28 cellular contexts compared by ENCODE assay signal in the genomic region with DNA sequence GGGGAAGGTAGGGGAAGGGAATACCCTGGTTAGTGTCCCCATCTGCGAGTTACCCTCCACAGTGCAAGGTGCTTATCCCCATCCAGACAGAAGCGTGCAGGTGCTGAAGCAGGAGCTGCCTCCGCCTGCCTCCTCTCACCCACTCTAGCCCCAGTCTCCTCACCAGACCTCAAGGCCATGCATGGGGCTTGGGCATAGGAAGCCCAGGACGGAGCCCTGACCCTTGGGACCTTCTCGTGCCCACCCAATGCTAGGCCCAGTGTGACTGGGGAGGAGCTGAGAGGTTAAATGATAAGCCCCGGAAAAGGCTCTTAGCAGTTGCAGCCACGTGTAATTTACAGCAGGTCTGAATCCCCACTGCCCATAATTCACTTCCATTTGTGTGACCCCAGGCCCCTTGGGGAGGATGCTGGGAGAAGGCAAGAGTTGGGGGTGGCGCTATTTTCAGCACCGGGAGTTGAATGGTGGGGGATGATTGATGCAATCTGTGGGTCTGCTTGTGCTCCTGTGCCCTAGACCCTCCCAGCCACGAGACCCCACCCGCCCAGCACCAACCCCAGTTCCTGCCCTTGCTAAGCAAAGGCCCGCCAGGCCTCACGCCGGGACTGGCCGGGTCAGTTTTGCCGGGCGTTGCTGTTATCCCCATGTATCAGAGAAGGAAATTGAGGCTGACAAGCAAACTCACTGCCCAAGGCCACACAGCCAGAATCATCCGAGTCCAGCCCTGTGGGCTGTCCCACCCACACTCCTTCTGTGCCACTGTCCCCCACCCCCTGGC. TPM values are rescaled to one million over a fixed set of nuclear protein-coding genes. Genes with fewer than 3 reads are reported as not detected.
DNase-seq lines count a peak whose midpoint lies in the region; ATAC-seq and TF ChIP-seq lines count a peak whose summit lies in the region.
"Had no signal": no experiment of that assay in that cellular context is flagged by ENCODE, and none has a peak within 500 bp of the region (broad histone marks: within the 10 kb centered on the region; RNA-seq: fewer than 3 reads in every experiment).

No MANE protein-coding gene starts in this region.

- no peaks in the 10 kb centered on the region for H3K36me3 Mint-ChIP-seq in nephron progenitor cell (ENCODE audit: low read depth)

- no peak for DNase-seq in heart left ventricle
- DNase-seq in left ventricle myocardium superior: no peak
- DNase-seq in right atrium auricular region (ENCODE audit: low spot score): no peak
- DNase-seq in nephron progenitor cell: no peak
- DNase-seq in upper lobe of right lung: peak; percentile 67
- no peak for DNase-seq in NCI-H82 (lab: John Stamatoyannopoulos, UW)
- DNase-seq in activated T-cell treated with anti-CD3 and anti-CD28 coated beads for 4 hours: no peak
- no peak for DNase-seq in NCI-H345 (lab: John Stamatoyannopoulos, UW)
- DNase-seq: activated CD4-positive, alpha-beta T cell treated with anti-CD3 and anti-CD28 coated beads, Interleukin-2, amount 10 ng/mL, durations not matched to agents 7 days and 5 days; activated naive CD4-positive, alpha-beta T cell treated with anti-CD3 and anti-CD28 coated beads, Interleukin-2, amount 50 U/mL, for 16 hours; amygdala; BE2C; cortex of kidney; esophagus squamous epithelium; GF-D8; NCI-H1436 treated with DMSO at 0.1 percent for 48 hours; NCI-H524 had no signal

- H3K9me3 ChIP-seq in heart left ventricle (no peaks in the 10 kb centered on the region), right atrium auricular region (no peaks in the 10 kb centered on the region), upper lobe of right lung (no peaks in the 10 kb centered on the region)
- H3K9me3 ChIP-seq: A549, BE2C, breast epithelium, esophagus squamous epithelium, ovary, right lobe of liver, SJSA1 had no signal

- intact Hi-C loops in heart left ventricle (cut with DNase I): loop anchor here in 2 of 10 donors (5.0 to 10.0 kb wide), 2 partner anchors 116 to 129 kb away; no protein-coding TSS in a partner anchor
- intact Hi-C loops in left ventricle myocardium superior (cut with micrococcal nuclease): loop anchor here (10.0 kb wide), 1 partner anchor 126 kb away; no protein-coding TSS in a partner anchor
- intact Hi-C loops in upper lobe of right lung (cut with DNase I): no loop called here

- H3K36me3 ChIP-seq in heart left ventricle: no peaks in the 10 kb centered on the region
- no peaks in the 10 kb centered on the region for H3K36me3 ChIP-seq in right atrium auricular region
- H3K36me3 ChIP-seq in upper lobe of right lung: no peaks in the 10 kb centered on the region
- H3K36me3 ChIP-seq: BE2C, breast epithelium, esophagus squamous epithelium, ovary, right lobe of liver, SJSA1 had no signal

- peaks cover 35 to 99% (median 91%) of the 10 kb centered on the region in 12 donors for H3K4me1 ChIP-seq in heart left ventricle
- peaks cover 0 to 93% of the 10 kb centered on the region in 2 donors for H3K4me1 ChIP-seq in right atrium auricular region
- peaks cover 77% of the 10 kb centered on the region for H3K4me1 ChIP-seq in upper lobe of right lung

- H3K4me1 Mint-ChIP-seq in nephron progenitor cell: peaks cover 77% of the 10 kb centered on the region

- peak overlapping the region; percentile 38 for H3K4me3 Mint-ChIP-seq in nephron progenitor cell
- H3K4me3 Mint-ChIP-seq: activated CD4-positive, alpha-beta T cell treated with anti-CD3 and anti-CD28 coated beads, Interleukin-2, amount 10 ng/mL, durations not matched to agents 7 days and 5 days; activated T-helper 1 cell treated with anti-CD3 and anti-CD28 coated beads, Interleukin-12 subunit alpha, Interleukin-12 subunit beta, Interleukin-2, Interleukin-4 antibody, amounts not matched to agents 30 ng/mL and 10 ng/mL and 1 ng/mL, durations not matched to agents 14 hours and 24 hours and 36 hours; endodermal cell; H9; stimulated activated naive CD8-positive, alpha-beta T cell treated with anti-CD3 and anti-CD28 coated beads, Interleukin-15, Interleukin-2, amounts not matched to agents 100 ng/mL and 50 ng/mL, for 24 hours; T-helper 1 cell treated with Interleukin-12 subunit alpha and Interleukin-12 subunit beta and Interleukin-4 antibody, amounts not matched to agents 30 μg/mL and 1 μg/mL, for 36 hours had no signal

- H3K27me3 ChIP-seq in heart left ventricle (no peaks in the 10 kb centered on the region), right atrium auricular region (no peaks in the 10 kb centered on the region), upper lobe of right lung (no peaks in the 10 kb centered on the region)
- H3K27me3 ChIP-seq: BE2C, breast epithelium, esophagus squamous epithelium, ovary, right lobe of liver, SJSA1 had no signal

- H3K4me3 ChIP-seq in heart left ventricle: no peak overlapping the region
- H3K4me3 ChIP-seq in right atrium auricular region: no peak overlapping the region
- H3K4me3 ChIP-seq in upper lobe of right lung: no peak overlapping the region
- H3K4me3 ChIP-seq: A549, breast epithelium, esophagus squamous epithelium, ovary, right lobe of liver, SJSA1 had no signal

- ATAC-seq in heart left ventricle (no peak), left ventricle myocardium superior (no peak), upper lobe of right lung (no peak)
- ATAC-seq: A549, Panc1, right lobe of liver had no signal

- H3K27ac ChIP-seq in heart left ventricle (peak overlapping the region in 11 of 12 donors; percentile 36 to 100 (median 98)), right atrium auricular region (peak overlapping the region; percentile 23 to 97), upper lobe of right lung (no peak overlapping the region)
- H3K27ac ChIP-seq: ovary, right lobe of liver, SJSA1 had no signal

- WGBS in heart left ventricle, 4 donors: 74 to 84% (median 82%) methylated on average over 14 to 18 of the region's 18 CpGs

- TF ChIP-seq CTCF in heart left ventricle (IDR thresholded peaks at IDR 0.05) (no peak), right atrium auricular region (IDR thresholded peaks at IDR 0.05) (no peak), nephron progenitor cell (IDR thresholded peaks at IDR 0.05) (no peak), upper lobe of right lung (IDR thresholded peaks at IDR 0.05) (no peak)

- H3K27ac Mint-ChIP-seq in nephron progenitor cell: peak overlapping the region; percentile 45
- H3K27ac Mint-ChIP-seq: activated CD4-positive, alpha-beta T cell treated with anti-CD3 and anti-CD28 coated beads, Interleukin-2, amount 10 ng/mL, durations not matched to agents 7 days and 5 days; activated T-helper 1 cell treated with anti-CD3 and anti-CD28 coated beads, Interleukin-12 subunit alpha, Interleukin-12 subunit beta, Interleukin-2, Interleukin-4 antibody, amounts not matched to agents 30 ng/mL and 10 ng/mL and 1 ng/mL, durations not matched to agents 14 hours and 24 hours and 36 hours; stimulated activated naive CD8-positive, alpha-beta T cell treated with anti-CD3 and anti-CD28 coated beads, Interleukin-15, Interleukin-2, amounts not matched to agents 100 ng/mL and 50 ng/mL, for 24 hours; T-helper 1 cell treated with Interleukin-12 subunit alpha and Interleukin-12 subunit beta and Interleukin-4 antibody, amounts not matched to agents 30 μg/mL and 1 μg/mL, for 36 hours had no signal

- TF ChIP-seq POLR2A in heart left ventricle (IDR thresholded peaks at IDR 0.05): no peak

- peaks cover 21% of the 10 kb centered on the region for H3K27me3 Mint-ChIP-seq in nephron progenitor cell (ENCODE audit: low read depth, poor library complexity)
- H3K27me3 Mint-ChIP-seq: activated CD4-positive, alpha-beta T cell treated with anti-CD3 and anti-CD28 coated beads, Interleukin-2, amount 10 ng/mL, durations not matched to agents 7 days and 5 days; stimulated activated naive CD8-positive, alpha-beta T cell treated with anti-CD3 and anti-CD28 coated beads, Interleukin-15, Interleukin-2, amounts not matched to agents 100 ng/mL and 50 ng/mL, for 24 hours had no signal

- H3K9me3 Mint-ChIP-seq in nephron progenitor cell: no peaks in the 10 kb centered on the region
- H3K9me3 Mint-ChIP-seq: activated CD4-positive, alpha-beta T cell treated with anti-CD3 and anti-CD28 coated beads, Interleukin-2, amount 10 ng/mL, durations not matched to agents 7 days and 5 days; activated T-helper 1 cell treated with anti-CD3 and anti-CD28 coated beads, Interleukin-12 subunit alpha, Interleukin-12 subunit beta, Interleukin-2, Interleukin-4 antibody, amounts not matched to agents 30 ng/mL and 10 ng/mL and 1 ng/mL, durations not matched to agents 14 hours and 24 hours and 36 hours; endodermal cell; H9; stimulated activated naive CD8-positive, alpha-beta T cell treated with anti-CD3 and anti-CD28 coated beads, Interleukin-15, Interleukin-2, amounts not matched to agents 100 ng/mL and 50 ng/mL, for 24 hours; T-helper 1 cell treated with Interleukin-12 subunit alpha and Interleukin-12 subunit beta and Interleukin-4 antibody, amounts not matched to agents 30 μg/mL and 1 μg/mL, for 36 hours had no signal

RNA-seq across cellular contexts. Expression of gene PLXND1, which starts 14.5 kb away (rescaled TPM):
- total RNA-seq in heart left ventricle (100 to 1,000 TPM in 2 of 9 donors, 10 to 100 TPM in 7; 40.8 to 218 (median 64.9) TPM), left ventricle myocardium superior (56.6 TPM), right atrium auricular region (10 to 100 TPM; 44.5 to 93.1 TPM), upper lobe of right lung (284 TPM)
- polyA plus RNA-seq in heart left ventricle: 10 to 100 TPM; 66.4 to 67.3 TPM
